ENCODE assay signal across 15 cellular contexts in the genomic region with DNA sequence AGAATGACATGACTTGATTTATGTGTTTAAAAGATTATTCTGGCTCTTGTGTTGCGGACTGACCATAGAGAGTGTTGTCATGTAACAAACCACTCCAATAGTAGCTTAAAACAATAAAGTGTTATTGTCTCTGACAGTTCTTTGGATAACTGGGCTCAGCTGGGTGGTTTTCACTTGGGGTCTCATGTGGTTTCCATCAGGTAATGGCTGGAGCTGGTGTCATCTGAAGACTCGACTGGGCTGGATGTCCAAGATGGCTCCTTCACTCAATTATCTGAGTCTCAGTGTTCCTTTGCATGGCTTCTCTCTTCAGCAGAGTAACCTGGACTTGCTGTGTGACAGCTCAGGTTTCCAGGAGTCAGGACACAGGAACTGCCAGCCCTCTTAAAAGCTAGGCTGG.
"Had no signal": no experiment of that assay in that cellular context is flagged by ENCODE, and none has a peak within 500 bp of the region (broad histone marks: within the 10 kb centered on the region; RNA-seq: fewer than 3 reads in every experiment).

No MANE protein-coding gene starts in this region.

- H3K27me3 ChIP-seq: left lung, tibial nerve had no signal

- H3K4me3 ChIP-seq: coronary artery, left lung, tibial nerve had no signal

- H3K9me3 ChIP-seq: left lung had no signal

- DNase-seq: activated CD4-positive, alpha-beta memory T cell treated with anti-CD3 and anti-CD28 coated beads for 36 hours; activated CD4-positive, alpha-beta T cell treated with anti-CD3 and anti-CD28 coated beads for 48 hours; activated naive CD4-positive, alpha-beta T cell treated with Interleukin-2 at 50 U/mL for 16 hours; activated naive CD8-positive, alpha-beta T cell treated with anti-CD3 and anti-CD28 coated beads for 36 hours; activated T-cell treated with anti-CD3 and anti-CD28 coated beads, Interleukin-2, amount 50 U/mL, for 48 hours; cerebellar nuclear complex; endodermal cell; kidney glomerular epithelial cell; left lung; occipital lobe; SW 1271; T-helper 17 cell had no signal

- H3K4me3 Mint-ChIP-seq: activated CD4-positive, alpha-beta memory T cell treated with anti-CD3 and anti-CD28 coated beads for 36 hours; activated naive CD8-positive, alpha-beta T cell treated with anti-CD3 and anti-CD28 coated beads for 36 hours; endodermal cell; stimulated activated naive CD8-positive, alpha-beta T cell treated with anti-CD3 and anti-CD28 coated beads, Interleukin-15, Interleukin-2, amounts not matched to agents 100 ng/mL and 50 ng/mL, for 24 hours; T-helper 17 cell had no signal

- H3K27ac Mint-ChIP-seq: activated CD4-positive, alpha-beta memory T cell treated with anti-CD3 and anti-CD28 coated beads for 36 hours; activated naive CD8-positive, alpha-beta T cell treated with anti-CD3 and anti-CD28 coated beads for 36 hours; endodermal cell; stimulated activated naive CD8-positive, alpha-beta T cell treated with anti-CD3 and anti-CD28 coated beads, Interleukin-15, Interleukin-2, amounts not matched to agents 100 ng/mL and 50 ng/mL, for 24 hours; T-helper 17 cell had no signal

- ATAC-seq: left lung, T-helper 17 cell had no signal

- H3K27me3 Mint-ChIP-seq: activated CD4-positive, alpha-beta memory T cell treated with anti-CD3 and anti-CD28 coated beads for 36 hours; activated naive CD8-positive, alpha-beta T cell treated with anti-CD3 and anti-CD28 coated beads for 36 hours; stimulated activated naive CD8-positive, alpha-beta T cell treated with anti-CD3 and anti-CD28 coated beads, Interleukin-15, Interleukin-2, amounts not matched to agents 100 ng/mL and 50 ng/mL, for 24 hours; T-helper 17 cell had no signal
